Comparison of ENCODE assay signal across 8 cellular contexts in the genomic region with DNA sequence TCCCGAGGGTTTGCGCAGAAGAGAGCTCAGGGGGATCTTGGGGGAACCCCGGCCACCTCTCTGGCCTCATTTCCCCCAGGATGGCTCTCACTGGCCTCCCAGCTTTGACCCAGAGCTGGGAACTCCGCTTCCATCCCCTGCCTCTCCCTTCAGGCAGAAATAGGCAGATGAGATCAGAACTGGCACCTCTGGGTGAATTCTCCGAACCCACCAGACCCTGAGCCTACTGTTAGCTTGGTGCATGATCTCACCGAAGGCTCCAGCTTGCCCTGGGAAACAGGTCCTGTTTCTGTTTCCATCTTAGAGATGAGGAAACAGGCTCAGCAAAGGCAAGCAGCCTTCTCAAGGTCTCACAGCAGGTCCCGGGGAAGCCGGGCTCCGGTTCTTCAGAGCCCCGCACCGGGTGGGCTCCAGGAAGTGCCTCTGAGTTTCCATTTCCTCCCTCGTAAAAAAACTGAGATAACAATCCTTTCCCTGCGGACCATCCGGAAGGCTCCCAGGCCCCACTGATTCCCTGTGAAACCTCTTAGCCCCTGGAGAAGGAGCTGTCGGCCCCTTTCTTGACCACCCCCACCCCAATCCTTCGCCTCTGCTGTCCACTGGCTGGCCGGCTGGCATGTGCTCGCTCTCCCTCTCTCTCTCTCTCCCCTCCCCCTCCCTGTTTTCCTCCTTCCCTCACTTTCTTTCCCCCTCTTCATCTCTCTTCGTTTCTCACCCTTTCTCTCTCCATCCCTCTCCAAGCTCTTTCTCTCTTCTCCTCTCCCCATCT. TPM values are rescaled to one million over a fixed set of nuclear protein-coding genes. Genes with fewer than 3 reads are reported as not detected.
DNase-seq lines count a peak whose midpoint lies in the region; ATAC-seq and TF ChIP-seq lines count a peak whose summit lies in the region.

No MANE protein-coding gene starts in this region.

- H2AK5ac ChIP-seq in H9 (ENCODE audit: insufficient read length, low read length), result no peak overlapping the region

- H3K4me3 Mint-ChIP-seq in H9, result peak overlapping the region; percentile 89 to 96
- H3K4me3 Mint-ChIP-seq in T-helper 17 cell, result peak overlapping the region; percentile 68
- peak overlapping the region; percentile 91 for H3K4me3 Mint-ChIP-seq in glutamatergic neuron (ENCODE audit: unreplicated experiment)

- H3K79me1 ChIP-seq in H9 (ENCODE audit: insufficient read depth, low read depth, low read length, poor library complexity, severe bottlenecking), result peaks cover 11% of the 10 kb centered on the region

- peak overlapping the region; percentile 99 for H3K4me3 ChIP-seq in retinal pigment epithelial cell (ENCODE audit: low read length)

- ATAC-seq in T-helper 17 cell (no peak), GM18907 (IDR thresholded peaks at IDR 0.05; ENCODE audit: unreplicated experiment) (no peak), GM21390 (IDR thresholded peaks at IDR 0.05; ENCODE audit: unreplicated experiment) (no peak)

- no peak overlapping the region for H3T11ph ChIP-seq in H9 (ENCODE audit: low read length)

- H3K9ac ChIP-seq in H9 (ENCODE audit: extremely low read depth, insufficient read length, low read length), result peak overlapping the region; percentile 58

- H3K36me3 Mint-ChIP-seq in H9 (ENCODE audit: insufficient read depth in 1 of 3, low read depth in 3 of 3), result peaks cover 12 to 33% (median 20%) of the 10 kb centered on the region in 3 experiments
- peaks cover 3% of the 10 kb centered on the region for H3K36me3 Mint-ChIP-seq in T-helper 17 cell (ENCODE audit: low read depth)
- no peaks in the 10 kb centered on the region for H3K36me3 Mint-ChIP-seq in glutamatergic neuron (ENCODE audit: unreplicated experiment)

- no peak overlapping the region for H3K56ac ChIP-seq in H9 (ENCODE audit: insufficient read length, low read depth, low read length)

- H3K27ac Mint-ChIP-seq in H9 (peak overlapping the region; percentile 90 to 98 (median 95)), T-helper 17 cell (peak overlapping the region; percentile 59), glutamatergic neuron (ENCODE audit: unreplicated experiment) (peak overlapping the region; percentile 68)

- H3K9me3 Mint-ChIP-seq in H9 (peaks cover 0 to 8% of the 10 kb centered on the region in 2 experiments; a peak in 3 of 5 replicates), glutamatergic neuron (ENCODE audit: unreplicated experiment) (peaks cover 14% of the 10 kb centered on the region)

- H3K27ac ChIP-seq in H9 (ENCODE audit: insufficient read length, low read depth, low read length), result peak overlapping the region; percentile 7

- H3K4me1 Mint-ChIP-seq in H9, result peaks cover 29 to 42% of the 10 kb centered on the region in 2 experiments
- peaks cover 37% of the 10 kb centered on the region for H3K4me1 Mint-ChIP-seq in T-helper 17 cell
- peaks cover 21% of the 10 kb centered on the region for H3K4me1 Mint-ChIP-seq in glutamatergic neuron (ENCODE audit: low read depth, unreplicated experiment)

- no peak overlapping the region for H2AFZ ChIP-seq in H9 (ENCODE audit: low read length)

- H3K23me2 ChIP-seq in H9 (ENCODE audit: insufficient read length, low read depth, low read length, poor library complexity, severe bottlenecking), result peaks cover 23% of the 10 kb centered on the region

- H3K9me3 ChIP-seq in H9 (ENCODE audit: control insufficient read depth, low read depth, low read length) (no peaks in the 10 kb centered on the region), T-helper 17 cell (ENCODE audit: control insufficient read depth, low read length, poor library complexity, severe bottlenecking) (no peaks in the 10 kb centered on the region)

- H4K8ac ChIP-seq in H9 (replicated peaks; ENCODE audit: insufficient read length, low read depth, low read length), result no peak overlapping the region

- peaks cover 5% of the 10 kb centered on the region; the same call in 1 of the 2 replicates for H3K4me1 ChIP-seq in H9 (ENCODE audit: insufficient read depth, low read length)

- no peak overlapping the region for H2BK5ac ChIP-seq in H9 (ENCODE audit: insufficient read length, low read length)

- no peak overlapping the region for H4K91ac ChIP-seq in H9 (ENCODE audit: insufficient read length, low read depth, low read length)

- H4K5ac ChIP-seq in H9 (ENCODE audit: insufficient read length, low read depth, low read length), result no peak overlapping the region

- no peak overlapping the region for H2BK120ac ChIP-seq in H9 (ENCODE audit: low read depth, low read length, poor library complexity, severe bottlenecking)

- H3K4ac ChIP-seq in H9 (ENCODE audit: low read depth, low read length), result no peak overlapping the region

- DNase-seq in H9 (peak; percentile 67), T-helper 17 cell (no peak), glutamatergic neuron (peak; percentile 29), retinal pigment epithelial cell (ENCODE audit: low read depth) (no peak), NOMO-1 (lab: John Stamatoyannopoulos, UW; ENCODE audit: unreplicated experiment in 2 of 2) (no peak)
- no peak for DNase-seq in activated naive CD4-positive, alpha-beta T cell (lab: John Stamatoyannopoulos, UW)

- peak overlapping the region; percentile 76 for H3K4me2 ChIP-seq in H9 (ENCODE audit: insufficient read depth, insufficient read length, low read length)

- H3K79me2 ChIP-seq in H9 (ENCODE audit: insufficient read depth, low read length), result peaks cover 33% of the 10 kb centered on the region; the same call in 1 of the 2 replicates

- no peaks in the 10 kb centered on the region for H3K27me3 ChIP-seq in H9 (ENCODE audit: insufficient read depth, low read length)

- H2BK15ac ChIP-seq in H9 (ENCODE audit: low read depth, low read length), result no peak overlapping the region

- no peak for TF ChIP-seq CTCF in H9 (conservative IDR thresholded peaks at IDR 0.05)
- TF ChIP-seq CTCF in glutamatergic neuron (IDR thresholded peaks at IDR 0.05; ENCODE audit: partially characterized antibody, unreplicated experiment), result no peak
- no peak for TF ChIP-seq CTCF in retinal pigment epithelial cell (conservative IDR thresholded peaks at IDR 0.05; ENCODE audit: low read depth, low read length)

- WGBS in H9 (ENCODE audit: extremely low coverage, insufficient read length, low lambda C conversion rate), result no CpG with 5 or more reads among the region's 19 CpGs

- H3K18ac ChIP-seq in H9 (ENCODE audit: insufficient read length, low read depth, low read length), result no peak overlapping the region

- H4K20me1 ChIP-seq in H9 (ENCODE audit: control insufficient read depth, insufficient read depth, insufficient read length), result no peaks in the 10 kb centered on the region

- no peak overlapping the region for H3K23ac ChIP-seq in H9 (ENCODE audit: insufficient read length, low read depth, low read length)

- no peak overlapping the region for H3K14ac ChIP-seq in H9 (ENCODE audit: insufficient read depth, low read length)

- H3K27me3 Mint-ChIP-seq in H9 (ENCODE audit: low read depth), result peaks cover 3% of the 10 kb centered on the region
- H3K27me3 Mint-ChIP-seq in T-helper 17 cell, result peaks cover 10% of the 10 kb centered on the region
- H3K27me3 Mint-ChIP-seq in glutamatergic neuron (ENCODE audit: unreplicated experiment), result peaks cover 7% of the 10 kb centered on the region

- H2BK20ac ChIP-seq in H9 (ENCODE audit: low read depth, low read length, poor library complexity, severe bottlenecking), result no peak overlapping the region

- H2BK12ac ChIP-seq in H9 (ENCODE audit: insufficient read length, low read depth, low read length), result no peak overlapping the region

RNA-seq across cellular contexts. Expression of gene NECTIN2, which starts 2.1 kb away (rescaled TPM):
- total RNA-seq in H9 (2021), result 175 and 176 TPM in 2 replicates
- total RNA-seq in T-helper 17 cell, result 1 to 10 TPM; 2.5 to 5.2 TPM
- total RNA-seq in glutamatergic neuron (ENCODE audit: unreplicated experiment), result 108 TPM

RNA-seq across cellular contexts. Expression of gene BCAM, which starts 39.3 kb away (rescaled TPM):
- total RNA-seq in H9 (2021), result 73.0 and 78.5 TPM in 2 replicates
- total RNA-seq in T-helper 17 cell, result not detected
- 47.1 TPM for total RNA-seq in glutamatergic neuron (ENCODE audit: unreplicated experiment)

RNA-seq across cellular contexts. Expression of gene TOMM40, which starts 42.8 kb away (rescaled TPM):
- total RNA-seq in H9 (2021) (180 and 190 TPM in 2 replicates), T-helper 17 cell (10 to 100 TPM; 29.0 to 34.8 TPM), glutamatergic neuron (ENCODE audit: unreplicated experiment) (57.8 TPM)

RNA-seq across cellular contexts. Expression of gene APOE, which starts 57.4 kb away (rescaled TPM):
- total RNA-seq in H9 (2021) (530 and 547 TPM in 2 replicates), T-helper 17 cell (1 to 10 TPM; 1.3 to 2.0 TPM), glutamatergic neuron (ENCODE audit: unreplicated experiment) (65.9 TPM)

Comparison
In these comparisons a context has a peak if more than half of its experiments do, and no peak if none do; other contexts are left out.
1. DNase-seq: peak in H9 (single experiment) and glutamatergic neuron (single experiment); none in T-helper 17 cell (0 of 3), retinal pigment epithelial cell (single experiment), activated naive CD4-positive, alpha-beta T cell (0 of 4) and NOMO-1 (0 of 2).
2. RNA of gene NECTIN2, which starts 2.1 kb away (total RNA-seq): 175 to 176 TPM in H9 and 108 TPM in glutamatergic neuron (single experiment); 2.5 to 5.2 TPM in T-helper 17 cell; every median in the first group is over 10 times any median in the second.
3. RNA of gene BCAM, which starts 39.3 kb away (total RNA-seq): 73.0 to 78.5 TPM in H9 and 47.1 TPM in glutamatergic neuron (single experiment); not detected in T-helper 17 cell; every median in the first group is over 10 times any median in the second.
4. Peak in every context shown above with its lines, with median percentiles within 50 percentile points of each other: H3K27ac Mint-ChIP-seq and H3K4me3 Mint-ChIP-seq.